ENCODE assay signal across 8 cellular contexts in the genomic region with DNA sequence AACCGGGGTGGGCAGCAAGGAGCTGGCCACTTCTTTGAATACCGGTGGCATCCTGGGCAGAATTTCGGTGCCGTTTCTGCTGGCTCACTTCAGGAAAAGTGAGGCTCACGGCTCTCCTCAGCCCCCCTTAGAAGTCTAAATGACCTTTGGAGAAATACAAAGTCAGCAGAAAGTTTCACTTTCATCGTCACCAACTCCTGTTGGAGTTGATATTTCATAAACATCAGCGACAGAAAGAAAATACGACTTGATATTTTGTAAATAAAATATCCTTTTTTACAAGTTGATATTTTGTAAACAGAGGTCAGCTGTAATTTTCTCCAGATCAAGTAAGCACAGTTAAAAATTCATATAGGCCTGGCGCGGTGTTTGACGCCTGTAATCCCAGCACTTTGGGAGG. TPM values are rescaled to one million over a fixed set of nuclear protein-coding genes. Genes with fewer than 3 reads are reported as not detected.
A peak's percentile ranks its signal among the peaks of the same experiment; 100 is the strongest.
DNase-seq lines count a peak whose midpoint lies in the region; ATAC-seq and TF ChIP-seq lines count a peak whose summit lies in the region.

No MANE protein-coding gene starts in this region.

- no peak for ATAC-seq in gastrocnemius medialis
- no peak for ATAC-seq in activated CD4-positive, CD25-positive, alpha-beta regulatory T cell treated with anti-CD3 and anti-CD28 coated beads, Interleukin-2, amount 50 U/mL, for 24 hours
- no peak for ATAC-seq in HG02981 (IDR thresholded peaks at IDR 0.05; ENCODE audit: unreplicated experiment)

- peak overlapping the region; percentile 97 for H3K27ac ChIP-seq in WERI-Rb-1
- H3K27ac ChIP-seq in gastrocnemius medialis: peak overlapping the region; percentile 89 to 94 (median 92)

- TF ChIP-seq POLR2A in gastrocnemius medialis (IDR thresholded peaks at IDR 0.05): no peak

- H3K4me3 ChIP-seq in GM12865 (ENCODE audit: low read depth, low read length) (peak overlapping the region; percentile 88), WERI-Rb-1 (ENCODE audit: low read depth, low read length) (peak overlapping the region; percentile 80), foreskin fibroblast (ENCODE audit: low read depth in 1 of 2, low read length in 2 of 2) (peak overlapping the region; percentile 55 to 61), gastrocnemius medialis (peak overlapping the region; percentile 75 to 83 (median 76))

- DNase-seq in GM12865 (ENCODE audit: low read depth) (no peak), WERI-Rb-1 (no peak), foreskin fibroblast (no peak), gastrocnemius medialis (no peak), NCI-H524 treated with DMSO at 0.1 percent for 48 hours (lab: John Stamatoyannopoulos, UW) (no peak), HK-2 (ENCODE audit: unreplicated experiment) (no peak)

- no peak for TF ChIP-seq CTCF in GM12865 (IDR thresholded peaks at IDR 0.05; ENCODE audit: insufficient read depth, low read depth, low read length, missing control alignments)
- no peak for TF ChIP-seq CTCF in WERI-Rb-1 (IDR thresholded peaks at IDR 0.05; ENCODE audit: low read depth, low read length)
- no peak for TF ChIP-seq CTCF in foreskin fibroblast (IDR thresholded peaks at IDR 0.05; ENCODE audit: low read depth, low read length)
- no peak for TF ChIP-seq CTCF in gastrocnemius medialis (IDR thresholded peaks at IDR 0.05 in 4 of 5, conservative IDR thresholded peaks at IDR 0.05 in 1 of 5)

- H3K4me1 ChIP-seq in gastrocnemius medialis: peaks cover 13 to 16% of the 10 kb centered on the region in 2 donors

- intact Hi-C loops in gastrocnemius medialis (cut with DNase I; ENCODE audit: low total_unique reads): no loop called here

- in situ Hi-C loops in gastrocnemius medialis (cut with MboI; ENCODE audit: low sequenced_read_pairs in 4 of 4): no loop called here

- H3K9me3 ChIP-seq in WERI-Rb-1 (ENCODE audit: severe bottlenecking) (peaks cover 3% of the 10 kb centered on the region), gastrocnemius medialis (peaks cover 0 to 29% (median 2%) of the 10 kb centered on the region in 3 donors)

- peaks cover 36% of the 10 kb centered on the region for H3K36me3 ChIP-seq in WERI-Rb-1
- H3K36me3 ChIP-seq in gastrocnemius medialis: peaks cover 6 to 47% of the 10 kb centered on the region in 2 donors

- H3K27me3 ChIP-seq in WERI-Rb-1 (ENCODE audit: insufficient read depth, low read depth, severe bottlenecking): no peaks in the 10 kb centered on the region
- H3K27me3 ChIP-seq in gastrocnemius medialis: no peaks in the 10 kb centered on the region

RNA-seq across cellular contexts. Expression of gene ZNF75A, which starts 0.8 kb away (rescaled TPM):
- 10 to 100 TPM in 3 of 4 donors, 1 to 10 TPM in 1; 5.5 to 13.2 (median 12.5) TPM for total RNA-seq in gastrocnemius medialis

RNA-seq across cellular contexts. Expression of gene TIGD7, which starts 0.8 kb away (rescaled TPM):
- 1 to 10 TPM; 2.5 to 8.1 (median 4.4) TPM for total RNA-seq in gastrocnemius medialis

RNA-seq across cellular contexts. Expression of gene ZNF263, which starts 22.8 kb away (rescaled TPM):
- total RNA-seq in gastrocnemius medialis: 10 to 100 TPM; 13.5 to 18.5 (median 15.5) TPM

RNA-seq across cellular contexts. Expression of gene OR2C1, which starts 49.6 kb away (rescaled TPM):
- not detected for total RNA-seq in gastrocnemius medialis

RNA-seq across cellular contexts. Expression of gene MEFV, which starts 49.6 kb away (rescaled TPM):
- total RNA-seq in gastrocnemius medialis: 1 to 10 TPM in 1 of 4 donors, under 1 TPM in 3; 0.32 to 1.2 (median 0.76) TPM
